1 cellular context compared by ENCODE assay signal in genomic region chr1:63784083-63784482, GRCh38.
TF ChIP-seq lines count a peak whose summit lies in the region.

No MANE protein-coding gene starts in this region.

TF ChIP-seq in H1, 55 proteins besides CTCF, POLR2A, EP300 and RAD21 (continued from another document):
- TF ChIP-seq TAF1 (IDR thresholded peaks at IDR 0.05; ENCODE audit: low read depth, low read length) = no peak
- TF ChIP-seq CREB1 (IDR thresholded peaks at IDR 0.05) = no peak
- no peak for TF ChIP-seq YY1 (IDR thresholded peaks at IDR 0.05; ENCODE audit: low read depth, low read length)
- TF ChIP-seq RXRA (IDR thresholded peaks at IDR 0.05; ENCODE audit: insufficient read depth, low read depth, low read length) = no peak
- TF ChIP-seq SP2 (IDR thresholded peaks at IDR 0.05; ENCODE audit: low read length) = no peak
- no peak for TF ChIP-seq MAFK (IDR thresholded peaks at IDR 0.05; ENCODE audit: low read depth, low read length)
- TF ChIP-seq TAF7 (optimal IDR thresholded peaks at IDR 0.05; ENCODE audit: borderline replicate concordance, low read depth, low read length) = no peak
- no peak for TF ChIP-seq CEBPB (IDR thresholded peaks at IDR 0.05; ENCODE audit: low read depth, low read length)
- no peak for TF ChIP-seq SP1 (IDR thresholded peaks at IDR 0.05; ENCODE audit: low read depth, low read length)
TF ChIP-seq in H1: peak in this region for 0.
